In genomic region chr11:82858556-82859091, GRCh38 we compare ENCODE assay signal across 11 cellular contexts. TPM values are rescaled to one million over a fixed set of nuclear protein-coding genes. Genes with fewer than 3 reads are reported as not detected.
A peak's percentile ranks its signal among the peaks of the same experiment; 100 is the strongest.
DNase-seq lines count a peak whose midpoint lies in the region; ATAC-seq and TF ChIP-seq lines count a peak whose summit lies in the region.
"Had no signal": no experiment of that assay in that cellular context is flagged by ENCODE, and none has a peak within 500 bp of the region (broad histone marks: within the 10 kb centered on the region; RNA-seq: fewer than 3 reads in every experiment).

No MANE protein-coding gene starts in this region.

- no peak overlapping the region for H2BK120ac ChIP-seq in H9 (ENCODE audit: low read depth, low read length, poor library complexity, severe bottlenecking)

- no peaks in the 10 kb centered on the region for H3K9me3 Mint-ChIP-seq in H9
- no peaks in the 10 kb centered on the region for H3K9me3 Mint-ChIP-seq in stimulated activated naive CD8-positive, alpha-beta T cell treated with anti-CD3 and anti-CD28 coated beads, Interleukin-15, amount 100 ng/mL, for 72 hours

- no peak overlapping the region for H4K8ac ChIP-seq in H9 (replicated peaks; ENCODE audit: insufficient read length, low read depth, low read length)

- H4K91ac ChIP-seq in H9 (ENCODE audit: insufficient read length, low read depth, low read length): no peak overlapping the region

- H3T11ph ChIP-seq in H9 (ENCODE audit: low read length): no peak overlapping the region

- H3K23me2 ChIP-seq in H9 (ENCODE audit: insufficient read length, low read depth, low read length, poor library complexity, severe bottlenecking): no peaks in the 10 kb centered on the region

- no peak overlapping the region for H2BK12ac ChIP-seq in H9 (ENCODE audit: insufficient read length, low read depth, low read length)

- H3K9me3 ChIP-seq in H9 (ENCODE audit: control insufficient read depth, low read depth, low read length): no peaks in the 10 kb centered on the region
- H3K9me3 ChIP-seq in smooth muscle cell (replicated peaks; ENCODE audit: low read depth): no peaks in the 10 kb centered on the region
- H3K9me3 ChIP-seq: right atrium auricular region had no signal

- no peaks in the 10 kb centered on the region for H3F3A ChIP-seq in smooth muscle cell (ENCODE audit: low read depth)

- H4K20me1 ChIP-seq in H9 (ENCODE audit: control insufficient read depth, insufficient read depth, insufficient read length): no peaks in the 10 kb centered on the region
- H4K20me1 ChIP-seq in smooth muscle cell (ENCODE audit: low read depth): peaks cover 3% of the 10 kb centered on the region

- H3K4me2 ChIP-seq in H9 (ENCODE audit: insufficient read depth, insufficient read length, low read length): no peak overlapping the region
- peak overlapping the region; percentile 13 for H3K4me2 ChIP-seq in smooth muscle cell

- no peak overlapping the region for H3K4ac ChIP-seq in H9 (ENCODE audit: low read depth, low read length)

- H3K27me3 Mint-ChIP-seq in H9 (ENCODE audit: low read depth): no peaks in the 10 kb centered on the region
- H3K27me3 Mint-ChIP-seq in stimulated activated naive CD8-positive, alpha-beta T cell treated with anti-CD3 and anti-CD28 coated beads, Interleukin-15, amount 100 ng/mL, for 72 hours: no peaks in the 10 kb centered on the region

- H2BK20ac ChIP-seq in H9 (ENCODE audit: low read depth, low read length, poor library complexity, severe bottlenecking): no peak overlapping the region

- H3K4me1 ChIP-seq in H9 (ENCODE audit: insufficient read depth, low read length) (no peaks in the 10 kb centered on the region), smooth muscle cell (ENCODE audit: low read depth) (peaks cover 3% of the 10 kb centered on the region)

- no peak overlapping the region for H4K5ac ChIP-seq in H9 (ENCODE audit: insufficient read length, low read depth, low read length)

- no peaks in the 10 kb centered on the region for H3K36me3 ChIP-seq in smooth muscle cell (ENCODE audit: low read depth)
- H3K36me3 ChIP-seq: right atrium auricular region had no signal

- H3K18ac ChIP-seq in H9 (ENCODE audit: insufficient read length, low read depth, low read length): no peak overlapping the region

- H3K79me1 ChIP-seq in H9 (ENCODE audit: insufficient read depth, low read depth, low read length, poor library complexity, severe bottlenecking): no peaks in the 10 kb centered on the region

- H2AFZ ChIP-seq in H9 (ENCODE audit: low read length) (no peak overlapping the region), smooth muscle cell (ENCODE audit: low read depth) (no peak overlapping the region)

- peak; percentile 85 for ATAC-seq in SK-N-SH treated with all-trans-retinoic acid at 6 μM for 48 hours
- ATAC-seq in stimulated activated naive CD8-positive, alpha-beta T cell treated with anti-CD3 and anti-CD28 coated beads, Interleukin-15, amount 100 ng/mL, for 72 hours: no peak

- no CpG with 5 or more reads among the region's 1 CpG for WGBS in H9 (ENCODE audit: extremely low coverage, insufficient read length, low lambda C conversion rate)
- 38% methylated on average over 1 of the region's 1 CpG for WGBS in smooth muscle cell (ENCODE audit: low lambda C conversion rate)

- H3K9ac ChIP-seq in H9 (ENCODE audit: extremely low read depth, insufficient read length, low read length) (no peak overlapping the region), smooth muscle cell (ENCODE audit: low read depth) (no peak overlapping the region)

- no peak overlapping the region for H2BK15ac ChIP-seq in H9 (ENCODE audit: low read depth, low read length)

- no peak overlapping the region for H3K23ac ChIP-seq in H9 (ENCODE audit: insufficient read length, low read depth, low read length)

- no peak overlapping the region for H3K56ac ChIP-seq in H9 (ENCODE audit: insufficient read length, low read depth, low read length)

- no peak overlapping the region for H2BK5ac ChIP-seq in H9 (ENCODE audit: insufficient read length, low read length)

- H3K4me1 Mint-ChIP-seq in H9: no peaks in the 10 kb centered on the region
- H3K4me1 Mint-ChIP-seq in stimulated activated naive CD8-positive, alpha-beta T cell treated with anti-CD3 and anti-CD28 coated beads, Interleukin-15, amount 100 ng/mL, for 72 hours: peaks cover 26% of the 10 kb centered on the region

- H3K36me3 Mint-ChIP-seq in H9 (ENCODE audit: insufficient read depth in 1 of 3, low read depth in 3 of 3): peaks cover 0 to 5% (median 2%) of the 10 kb centered on the region in 3 experiments; a peak in 3 of 7 replicates

- H3K79me2 ChIP-seq in H9 (ENCODE audit: insufficient read depth, low read length): no peaks in the 10 kb centered on the region; the same call in 1 of the 2 replicates
- H3K79me2 ChIP-seq in smooth muscle cell (ENCODE audit: low read depth): no peaks in the 10 kb centered on the region

- H3K27ac ChIP-seq in H9 (ENCODE audit: insufficient read length, low read depth, low read length) (no peak overlapping the region), smooth muscle cell (ENCODE audit: low read depth) (no peak overlapping the region)

- H3K4me3 Mint-ChIP-seq in H9: no peak overlapping the region
- no peak overlapping the region for H3K4me3 Mint-ChIP-seq in stimulated activated naive CD8-positive, alpha-beta T cell treated with anti-CD3 and anti-CD28 coated beads, Interleukin-15, amount 100 ng/mL, for 72 hours

- H3K4me3 ChIP-seq in fibroblast of villous mesenchyme (ENCODE audit: low read depth, low read length) (no peak overlapping the region), smooth muscle cell (no peak overlapping the region)
- H3K4me3 ChIP-seq: right atrium auricular region had no signal

- peak overlapping the region in 2 of 3 experiments; percentile 40 to 73; a peak in 3 of 7 replicates for H3K27ac Mint-ChIP-seq in H9
- H3K27ac Mint-ChIP-seq in stimulated activated naive CD8-positive, alpha-beta T cell treated with anti-CD3 and anti-CD28 coated beads, Interleukin-15, amount 100 ng/mL, for 72 hours: no peak overlapping the region

- DNase-seq in H9 (no peak), fibroblast of villous mesenchyme (ENCODE audit: low read depth) (peak; percentile 34), smooth muscle cell (lab: John Stamatoyannopoulos, UW; ENCODE audit: unreplicated experiment) (no peak), NCI-H2081 (lab: John Stamatoyannopoulos, UW) (no peak)
- DNase-seq in effector CD4-positive, alpha-beta T cell: no peak
- DNase-seq in stimulated activated naive CD8-positive, alpha-beta T cell treated with anti-CD3 and anti-CD28 coated beads, Interleukin-15, amount 100 ng/mL, for 72 hours: no peak
- DNase-seq in stimulated activated CD8-positive, alpha-beta memory T cell treated with anti-CD3 and anti-CD28 coated beads, Interleukin-4, amount 100 ng/mL, for 48 hours: no peak
- DNase-seq: NCI-H748 treated with DMSO at 0.1 percent for 48 hours; stimulated activated naive CD4-positive, alpha-beta T cell had no signal

- no peak for TF ChIP-seq CTCF in H9 (conservative IDR thresholded peaks at IDR 0.05)
- no peak for TF ChIP-seq CTCF in fibroblast of villous mesenchyme (IDR thresholded peaks at IDR 0.05; ENCODE audit: insufficient read depth, low read depth, low read length)
- no peak for TF ChIP-seq CTCF in smooth muscle cell (IDR thresholded peaks at IDR 0.05; ENCODE audit: borderline replicate concordance, insufficient read depth, poor library complexity, severe bottlenecking)

- no peak overlapping the region for H3K14ac ChIP-seq in H9 (ENCODE audit: insufficient read depth, low read length)

- no peaks in the 10 kb centered on the region for H3K27me3 ChIP-seq in H9 (ENCODE audit: insufficient read depth, low read length)
- no peaks in the 10 kb centered on the region for H3K27me3 ChIP-seq in smooth muscle cell (ENCODE audit: low read depth)
- H3K27me3 ChIP-seq: right atrium auricular region had no signal

- no peak overlapping the region for H2AK5ac ChIP-seq in H9 (ENCODE audit: insufficient read length, low read length)

TF ChIP-seq in SK-N-SH treated with all-trans-retinoic acid at 6 μM for 48 hours, 23 proteins besides CTCF, POLR2A, EP300 and RAD21 (continues in another document):
- TF ChIP-seq ZFP30 (CRISPR knock-in tag; IDR thresholded peaks at IDR 0.05): no peak
- TF ChIP-seq ZNF70 (CRISPR knock-in tag; IDR thresholded peaks at IDR 0.05): no peak
- no peak for TF ChIP-seq ARNTL (CRISPR knock-in tag; IDR thresholded peaks at IDR 0.05; ENCODE audit: borderline replicate concordance, low read depth)
- peak; percentile 99 for TF ChIP-seq ISL1 (CRISPR knock-in tag; IDR thresholded peaks at IDR 0.05)
- TF ChIP-seq CREB5 (CRISPR knock-in tag; IDR thresholded peaks at IDR 0.05; ENCODE audit: low read depth): peak; percentile 48; the same call in 1 of the 2 replicates
- peak; percentile 80; the same call in 1 of the 2 replicates for TF ChIP-seq ESRRG (CRISPR knock-in tag; IDR thresholded peaks at IDR 0.05)
- TF ChIP-seq ZNF8 (CRISPR knock-in tag; IDR thresholded peaks at IDR 0.05): no peak
- TF ChIP-seq RARB (CRISPR knock-in tag; IDR thresholded peaks at IDR 0.05): no peak
- TF ChIP-seq BACH2 (CRISPR knock-in tag; IDR thresholded peaks at IDR 0.05; ENCODE audit: borderline replicate concordance): no peak
- TF ChIP-seq OSR1 (CRISPR knock-in tag; IDR thresholded peaks at IDR 0.05): no peak
- no peak for TF ChIP-seq PPARA (CRISPR knock-in tag; IDR thresholded peaks at IDR 0.05; ENCODE audit: borderline replicate concordance)

RNA-seq across cellular contexts. Expression of gene PRCP, which starts 41.6 kb away (rescaled TPM):
- 56.2 and 56.7 TPM in 2 replicates for total RNA-seq in H9 (2021)
- 25.4 and 37.1 TPM in 2 replicates for total RNA-seq in fibroblast of villous mesenchyme
- 78.8 and 92.9 TPM in 2 replicates for total RNA-seq in smooth muscle cell
- 73.9 and 84.0 TPM in 2 replicates for polyA plus RNA-seq in smooth muscle cell

RNA-seq across cellular contexts. Expression of gene DDIAS, which starts 42.9 kb away (rescaled TPM):
- total RNA-seq in H9 (2021) (18.6 and 22.2 TPM in 2 replicates), fibroblast of villous mesenchyme (1.9 and 5.6 TPM in 2 replicates), smooth muscle cell (4.0 and 5.9 TPM in 2 replicates)
- 3.1 TPM in 2 replicates for polyA plus RNA-seq in smooth muscle cell

Comparison
In these comparisons a context has a peak if more than half of its experiments do, and no peak if none do; other contexts are left out.
1. H3K27ac Mint-ChIP-seq: peak in H9 (2 of 3); none in stimulated activated naive CD8-positive, alpha-beta T cell treated with anti-CD3 and anti-CD28 coated beads, Interleukin-15, amount 100 ng/mL, for 72 hours (0 of 2).